Comparison of ENCODE assay signal across 8 cellular contexts in the genomic region with DNA sequence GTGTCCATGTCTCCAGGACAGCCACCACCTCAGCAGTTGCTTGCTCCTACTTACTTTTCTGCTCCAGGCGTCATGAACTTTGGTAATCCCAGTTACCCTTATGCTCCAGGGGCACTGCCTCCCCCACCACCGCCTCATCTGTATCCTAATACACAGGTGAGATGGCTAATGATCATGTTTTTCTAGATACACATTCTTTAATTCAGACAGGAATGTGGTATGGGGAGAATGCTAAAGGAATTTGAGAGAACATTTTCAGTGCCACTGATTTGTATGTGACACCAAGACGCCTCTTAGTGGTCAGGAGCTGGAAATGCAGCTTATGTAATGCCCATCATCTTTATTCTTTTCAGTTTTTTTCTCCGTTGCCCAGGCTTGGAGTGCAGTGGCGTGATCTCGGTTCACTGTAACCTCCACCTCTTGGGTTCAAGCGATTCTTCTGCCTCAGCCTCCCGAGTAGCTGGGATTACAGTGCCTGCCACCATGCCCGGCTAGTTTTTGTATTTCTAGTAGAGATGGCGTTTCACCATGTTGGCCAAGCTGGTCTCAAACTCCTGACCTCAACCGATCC. TPM values are rescaled to one million over a fixed set of nuclear protein-coding genes. Genes with fewer than 3 reads are reported as not detected.
DNase-seq lines count a peak whose midpoint lies in the region; ATAC-seq, FAIRE-seq and TF ChIP-seq lines count a peak whose summit lies in the region.

No MANE protein-coding gene starts in this region.

- peaks cover 9% of the 10 kb centered on the region for H3K4me1 Mint-ChIP-seq in CD8-positive, alpha-beta T cell (ENCODE audit: low read depth)
- peaks cover 10% of the 10 kb centered on the region for H3K4me1 Mint-ChIP-seq in activated naive CD8-positive, alpha-beta T cell treated with anti-CD3 and anti-CD28 coated beads, Interleukin-2, amount 10 ng/mL, durations not matched to agents 7 days and 5 days

- no peaks in the 10 kb centered on the region for H3K27me3 Mint-ChIP-seq in CD8-positive, alpha-beta T cell (ENCODE audit: low read depth)
- no peaks in the 10 kb centered on the region for H3K27me3 Mint-ChIP-seq in activated naive CD8-positive, alpha-beta T cell treated with anti-CD3 and anti-CD28 coated beads, Interleukin-2, amount 10 ng/mL, durations not matched to agents 7 days and 5 days

- peak; percentile 79 for TF ChIP-seq CTCF in CD8-positive, alpha-beta T cell (IDR thresholded peaks at IDR 0.05)
- TF ChIP-seq CTCF in parathyroid adenoma (IDR thresholded peaks at IDR 0.05): peak; percentile 86

- peak in 5 of 7 experiments; percentile 6 to 50 (median 33) for DNase-seq in CD8-positive, alpha-beta T cell
- peak; percentile 74 for DNase-seq in H54 (ENCODE audit: insufficient read length, low spot score)
- DNase-seq in NCI-H774 (lab: John Stamatoyannopoulos, UW): peak; percentile 59
- no peak for DNase-seq in activated naive CD8-positive, alpha-beta T cell treated with anti-CD3 and anti-CD28 coated beads, Interleukin-2, amount 10 ng/mL, durations not matched to agents 7 days and 5 days
- peak; percentile 9 for DNase-seq in glomerular endothelial cell (ENCODE audit: extremely low read depth, low read depth, low spot score)
- DNase-seq in activated CD4-positive, CD25-positive, alpha-beta regulatory T cell treated with anti-CD3 and anti-CD28 coated beads, Interleukin-2, amount 50 U/mL, for 72 hours: no peak

- H3K4me3 Mint-ChIP-seq in CD8-positive, alpha-beta T cell: no peak overlapping the region
- H3K4me3 Mint-ChIP-seq in activated naive CD8-positive, alpha-beta T cell treated with anti-CD3 and anti-CD28 coated beads, Interleukin-2, amount 10 ng/mL, durations not matched to agents 7 days and 5 days: no peak overlapping the region

- H3K27me3 ChIP-seq in CD8-positive, alpha-beta T cell (ENCODE audit: insufficient read depth, low read length): no peaks in the 10 kb centered on the region
- H3K27me3 ChIP-seq in parathyroid adenoma (ENCODE audit: control insufficient read depth, insufficient read depth, low read length): no peaks in the 10 kb centered on the region

- no peak overlapping the region for H3K4me3 ChIP-seq in CD8-positive, alpha-beta T cell (ENCODE audit: low read depth, low read length)
- no peak overlapping the region for H3K4me3 ChIP-seq in parathyroid adenoma (ENCODE audit: low read depth, low read length)

- H3K36me3 Mint-ChIP-seq in CD8-positive, alpha-beta T cell: peaks cover 82% of the 10 kb centered on the region
- H3K36me3 Mint-ChIP-seq in activated naive CD8-positive, alpha-beta T cell treated with anti-CD3 and anti-CD28 coated beads, Interleukin-2, amount 10 ng/mL, durations not matched to agents 7 days and 5 days: peaks cover 29% of the 10 kb centered on the region

- no peak overlapping the region for H3K9ac ChIP-seq in parathyroid adenoma

- peaks cover 55% of the 10 kb centered on the region for H3K36me3 ChIP-seq in CD8-positive, alpha-beta T cell (ENCODE audit: insufficient read depth, low read length)
- H3K36me3 ChIP-seq in parathyroid adenoma (ENCODE audit: control insufficient read depth, insufficient read depth, low read length): no peaks in the 10 kb centered on the region

- no peaks in the 10 kb centered on the region for H3K9me3 Mint-ChIP-seq in CD8-positive, alpha-beta T cell
- H3K9me3 Mint-ChIP-seq in activated naive CD8-positive, alpha-beta T cell treated with anti-CD3 and anti-CD28 coated beads, Interleukin-2, amount 10 ng/mL, durations not matched to agents 7 days and 5 days: no peaks in the 10 kb centered on the region

- H3K79me2 ChIP-seq in parathyroid adenoma: peaks cover 2% of the 10 kb centered on the region

- TF ChIP-seq POLR2A in H54 (IDR thresholded peaks at IDR 0.05; ENCODE audit: low read depth, low read length): no peak

- peak; percentile 92 for ATAC-seq in CD8-positive, alpha-beta T cell
- ATAC-seq in activated naive CD8-positive, alpha-beta T cell treated with anti-CD3 and anti-CD28 coated beads, Interleukin-2, amount 10 ng/mL, durations not matched to agents 7 days and 5 days (ENCODE audit: low read depth): peak; percentile 33
- ATAC-seq in HG03175 (IDR thresholded peaks at IDR 0.05; ENCODE audit: unreplicated experiment): no peak

- CTCF ChIA-PET in CD8-positive, alpha-beta T cell (lab: Charles Lee): interaction anchor here (0.7 to 3.8 kb wide), 41 partner anchors 8 to 181 kb away, joined by 3 to 118 read pairs (median 5); partner anchors contain the start of genes CASC3, CSF3, MED24 and MSL1

- H3K27ac Mint-ChIP-seq in CD8-positive, alpha-beta T cell: peak overlapping the region; percentile 80
- H3K27ac Mint-ChIP-seq in activated naive CD8-positive, alpha-beta T cell treated with anti-CD3 and anti-CD28 coated beads, Interleukin-2, amount 10 ng/mL, durations not matched to agents 7 days and 5 days: peak overlapping the region; percentile 68

- no peak overlapping the region for H3K4me2 ChIP-seq in parathyroid adenoma (ENCODE audit: low read length)

- no peaks in the 10 kb centered on the region for H3K9me3 ChIP-seq in CD8-positive, alpha-beta T cell (ENCODE audit: low read length)
- H3K9me3 ChIP-seq in parathyroid adenoma (ENCODE audit: control insufficient read depth, low read length): no peaks in the 10 kb centered on the region

- POLR2A ChIA-PET in CD8-positive, alpha-beta T cell (lab: Charles Lee): interaction anchor here (0.8 to 2.2 kb wide), 8 partner anchors 17 to 106 kb away, joined by 3 to 25 read pairs (median 4); partner anchors contain the start of genes CASC3, MSL1 and THRA
- POLR2A ChIA-PET in activated naive CD8-positive, alpha-beta T cell treated with anti-CD3 and anti-CD28 coated beads, Interleukin-2, amount 10 ng/mL, durations not matched to agents 7 days and 5 days (lab: Charles Lee): interaction anchor here (0.7 to 1.7 kb wide), 3 partner anchors 45 to 188 kb away, joined by 3 to 18 read pairs (median 4); partner anchors contain the start of gene PSMD3

- no peak for FAIRE-seq in H54 (lab: Jason Lieb, UNC)

- intact Hi-C loops in CD8-positive, alpha-beta T cell (cut with DNase I, micrococcal nuclease): loop anchor here (1.0 to 5.0 kb wide), 6 partner anchors 46 to 155 kb away; partner anchors contain the start of gene THRA (in 2 of the 2)

- H2AFZ ChIP-seq in parathyroid adenoma: no peak overlapping the region

- H3K27ac ChIP-seq in CD8-positive, alpha-beta T cell (ENCODE audit: low read depth, low read length): no peak overlapping the region
- H3K27ac ChIP-seq in parathyroid adenoma: peak overlapping the region; percentile 17

- H3K4me1 ChIP-seq in CD8-positive, alpha-beta T cell (ENCODE audit: insufficient read depth, low read length): peaks cover 4% of the 10 kb centered on the region
- H3K4me1 ChIP-seq in parathyroid adenoma: no peaks in the 10 kb centered on the region

RNA-seq across cellular contexts. Expression of gene RAPGEFL1, which starts 8.9 kb away (rescaled TPM):
- 1 to 10 TPM; 8.8 to 9.2 TPM for total RNA-seq in CD8-positive, alpha-beta T cell
- 1 to 10 TPM; 4.9 to 5.4 TPM for total RNA-seq in activated naive CD8-positive, alpha-beta T cell treated with anti-CD3 and anti-CD28 coated beads, Interleukin-2, amount 10 ng/mL, durations not matched to agents 7 days and 5 days
- total RNA-seq in glomerular endothelial cell: 2.0 and 4.6 TPM in 2 replicates

RNA-seq across cellular contexts. Expression of gene CASC3, which starts 28.0 kb away (rescaled TPM):
- 100 to 1,000 TPM; 187 to 198 TPM for total RNA-seq in CD8-positive, alpha-beta T cell
- 100 to 1,000 TPM; 100 to 101 TPM for total RNA-seq in activated naive CD8-positive, alpha-beta T cell treated with anti-CD3 and anti-CD28 coated beads, Interleukin-2, amount 10 ng/mL, durations not matched to agents 7 days and 5 days
- total RNA-seq in glomerular endothelial cell: 36.9 and 46.6 TPM in 2 replicates

RNA-seq across cellular contexts. Expression of gene MSL1, which starts 46.6 kb away (rescaled TPM):
- 10 to 100 TPM; 43.8 to 46.6 TPM for total RNA-seq in CD8-positive, alpha-beta T cell
- total RNA-seq in activated naive CD8-positive, alpha-beta T cell treated with anti-CD3 and anti-CD28 coated beads, Interleukin-2, amount 10 ng/mL, durations not matched to agents 7 days and 5 days: 100 to 1,000 TPM; 107 to 110 TPM
- 60.5 and 84.1 TPM in 2 replicates for total RNA-seq in glomerular endothelial cell

RNA-seq across cellular contexts. Expression of gene WIPF2, which starts 50.8 kb away (rescaled TPM):
- total RNA-seq in CD8-positive, alpha-beta T cell: 10 to 100 TPM; 26.8 to 30.8 TPM
- total RNA-seq in activated naive CD8-positive, alpha-beta T cell treated with anti-CD3 and anti-CD28 coated beads, Interleukin-2, amount 10 ng/mL, durations not matched to agents 7 days and 5 days: 10 to 100 TPM; 27.7 to 28.5 TPM
- total RNA-seq in glomerular endothelial cell: 15.9 and 17.3 TPM in 2 replicates

Comparison
In these comparisons a context has a peak if more than half of its experiments do, and no peak if none do; other contexts are left out.
1. DNase-seq: peak in CD8-positive, alpha-beta T cell (5 of 7), H54 (single experiment), NCI-H774 (single experiment) and glomerular endothelial cell (single experiment); none in activated naive CD8-positive, alpha-beta T cell treated with anti-CD3 and anti-CD28 coated beads, Interleukin-2, amount 10 ng/mL, durations not matched to agents 7 days and 5 days (single experiment) and activated CD4-positive, CD25-positive, alpha-beta regulatory T cell treated with anti-CD3 and anti-CD28 coated beads, Interleukin-2, amount 50 U/mL, for 72 hours (single experiment).